1 cellular context compared by ENCODE assay signal in the genomic region with DNA sequence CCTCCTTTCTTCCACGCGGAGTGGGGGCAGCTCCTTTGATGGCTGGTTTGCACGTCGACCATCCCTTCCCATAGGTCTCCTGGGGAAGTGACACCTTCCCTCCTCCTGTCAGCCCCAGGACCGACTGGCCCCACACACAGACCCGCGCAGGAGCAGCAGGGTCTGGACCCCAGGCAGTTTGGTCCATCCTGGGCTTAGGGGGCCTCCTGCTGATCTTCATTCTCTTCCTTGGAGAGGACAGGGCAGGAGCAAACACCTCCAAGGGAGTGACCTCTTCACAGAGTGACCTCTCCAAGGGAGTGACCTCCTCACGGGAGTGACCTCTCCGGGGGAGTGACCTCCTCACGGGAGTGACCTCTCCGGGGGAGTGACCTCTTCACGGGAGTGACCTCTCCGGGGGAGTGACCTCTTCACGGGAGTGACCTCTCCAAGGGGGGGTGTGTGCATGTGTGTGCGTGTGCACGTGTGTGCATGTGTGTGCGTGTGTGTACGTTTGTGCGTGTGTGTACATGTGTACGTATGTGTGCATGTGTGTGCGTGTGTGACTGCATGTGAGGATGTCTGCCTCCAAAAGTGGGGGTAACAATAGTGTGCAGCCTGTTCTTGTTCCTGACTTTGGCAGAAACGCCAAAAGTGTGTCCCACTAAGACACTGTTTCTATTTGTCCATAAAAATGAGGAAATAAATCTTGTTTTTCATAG.
TF ChIP-seq lines count a peak whose summit lies in the region.

No MANE protein-coding gene starts in this region.

TF ChIP-seq in GM12878, 131 proteins besides CTCF, POLR2A, EP300 and RAD21:
- TF ChIP-seq, protein P1, sequence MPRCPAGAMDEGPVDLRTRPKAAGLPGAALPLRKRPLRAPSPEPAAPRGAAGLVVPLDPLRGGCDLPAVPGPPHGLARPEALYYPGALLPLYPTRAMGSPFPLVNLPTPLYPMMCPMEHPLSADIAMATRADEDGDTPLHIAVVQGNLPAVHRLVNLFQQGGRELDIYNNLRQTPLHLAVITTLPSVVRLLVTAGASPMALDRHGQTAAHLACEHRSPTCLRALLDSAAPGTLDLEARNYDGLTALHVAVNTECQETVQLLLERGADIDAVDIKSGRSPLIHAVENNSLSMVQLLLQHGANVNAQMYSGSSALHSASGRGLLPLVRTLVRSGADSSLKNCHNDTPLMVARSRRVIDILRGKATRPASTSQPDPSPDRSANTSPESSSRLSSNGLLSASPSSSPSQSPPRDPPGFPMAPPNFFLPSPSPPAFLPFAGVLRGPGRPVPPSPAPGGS (IDR thresholded peaks at IDR 0.05; ENCODE audit: borderline replicate concordance, insufficient read depth, low read depth, low read length, poor library complexity, severe bottlenecking) = peak; percentile 38
- TF ChIP-seq FOXK2 (IDR thresholded peaks at IDR 0.05) = no peak
TF ChIP-seq in GM12878: peak in this region for 1.
